16 cellular contexts compared by ENCODE assay signal in genomic region chr10:124713679-124714298, GRCh38. TPM values are rescaled to one million over a fixed set of nuclear protein-coding genes. Genes with fewer than 3 reads are reported as not detected.
DNase-seq lines count a peak whose midpoint lies in the region; ATAC-seq and TF ChIP-seq lines count a peak whose summit lies in the region.
"Had no signal": no experiment of that assay in that cellular context is flagged by ENCODE, and none has a peak within 500 bp of the region (broad histone marks: within the 10 kb centered on the region; RNA-seq: fewer than 3 reads in every experiment).

No MANE protein-coding gene starts in this region.

- no peak overlapping the region for H2AK5ac ChIP-seq in H9 (ENCODE audit: insufficient read length, low read length)

- H3K14ac ChIP-seq in H9 (ENCODE audit: insufficient read depth, low read length): no peak overlapping the region

- no peak overlapping the region; the same call in 1 of the 2 replicates for H3K4me3 ChIP-seq in WERI-Rb-1 (ENCODE audit: low read depth, low read length)
- no peak overlapping the region for H3K4me3 ChIP-seq in mesodermal cell (ENCODE audit: extremely low read depth, insufficient read depth, low read length, poor library complexity, severe bottlenecking)
- H3K4me3 ChIP-seq: A549, GM23248, tibial artery had no signal

- H3K23me2 ChIP-seq in H9 (ENCODE audit: insufficient read length, low read depth, low read length, poor library complexity, severe bottlenecking): no peaks in the 10 kb centered on the region

- CTCF ChIA-PET in activated CD8-positive, alpha-beta memory T cell treated with anti-CD3 and anti-CD28 coated beads, Interleukin-2, amount 10 ng/mL, durations not matched to agents 7 days and 5 days (lab: Charles Lee): interaction anchor here (0.7 to 3.0 kb wide), 9 partner anchors 9 to 249 kb away, joined by 3 to 10 read pairs (median 5); no protein-coding TSS in a partner anchor

- H3K18ac ChIP-seq in H9 (ENCODE audit: insufficient read length, low read depth, low read length): no peak overlapping the region

- H3K4me1 ChIP-seq in mesodermal cell (ENCODE audit: control insufficient read depth, insufficient read depth, low read length, poor library complexity, severe bottlenecking) (peaks cover 16% of the 10 kb centered on the region), H9 (ENCODE audit: insufficient read depth, low read length) (peaks cover 3% of the 10 kb centered on the region; the same call in 1 of the 2 replicates)

- 88 to 90% methylated on average over 6 to 7 of the region's 10 CpGs for WGBS in mesodermal cell (ENCODE audit: insufficient coverage in 2 of 2), 2 experiments
- WGBS in H9 (ENCODE audit: extremely low coverage, insufficient read length, low lambda C conversion rate): no CpG with 5 or more reads among the region's 10 CpGs

- H3T11ph ChIP-seq in H9 (ENCODE audit: low read length): no peak overlapping the region

- no peak for ATAC-seq in activated CD8-positive, alpha-beta memory T cell treated with anti-CD3 and anti-CD28 coated beads, Interleukin-2, amount 10 ng/mL, durations not matched to agents 7 days and 5 days
- ATAC-seq: A549 had no signal

- H3K4me3 Mint-ChIP-seq in activated CD8-positive, alpha-beta memory T cell treated with anti-CD3 and anti-CD28 coated beads, Interleukin-2, amount 10 ng/mL, durations not matched to agents 7 days and 5 days: no peak overlapping the region
- H3K4me3 Mint-ChIP-seq in H9: no peak overlapping the region
- H3K4me3 Mint-ChIP-seq: activated naive CD4-positive, alpha-beta T cell treated with anti-CD3 and anti-CD28 coated beads for 36 hours had no signal

- H3K9ac ChIP-seq in H9 (ENCODE audit: extremely low read depth, insufficient read length, low read length): no peak overlapping the region
- H3K9ac ChIP-seq: GM23248 had no signal

- H3K9me3 Mint-ChIP-seq in activated CD8-positive, alpha-beta memory T cell treated with anti-CD3 and anti-CD28 coated beads, Interleukin-2, amount 10 ng/mL, durations not matched to agents 7 days and 5 days (ENCODE audit: low read depth): no peaks in the 10 kb centered on the region
- no peaks in the 10 kb centered on the region for H3K9me3 Mint-ChIP-seq in H9
- H3K9me3 Mint-ChIP-seq: activated naive CD4-positive, alpha-beta T cell treated with anti-CD3 and anti-CD28 coated beads for 36 hours had no signal

- H3K36me3 Mint-ChIP-seq in activated CD8-positive, alpha-beta memory T cell treated with anti-CD3 and anti-CD28 coated beads, Interleukin-2, amount 10 ng/mL, durations not matched to agents 7 days and 5 days: peaks cover 19% of the 10 kb centered on the region
- no peaks in the 10 kb centered on the region for H3K36me3 Mint-ChIP-seq in H9 (ENCODE audit: insufficient read depth in 1 of 3, low read depth in 3 of 3)

- no peak overlapping the region for H2BK12ac ChIP-seq in H9 (ENCODE audit: insufficient read length, low read depth, low read length)

- no peak overlapping the region for H2BK120ac ChIP-seq in H9 (ENCODE audit: low read depth, low read length, poor library complexity, severe bottlenecking)

- H4K8ac ChIP-seq in H9 (replicated peaks; ENCODE audit: insufficient read length, low read depth, low read length): no peak overlapping the region

- TF ChIP-seq CTCF in WERI-Rb-1 (IDR thresholded peaks at IDR 0.05; ENCODE audit: low read depth, low read length): no peak
- TF ChIP-seq CTCF in H9 (conservative IDR thresholded peaks at IDR 0.05): no peak

- no peak overlapping the region for H4K91ac ChIP-seq in H9 (ENCODE audit: insufficient read length, low read depth, low read length)

- no peak overlapping the region for H2BK15ac ChIP-seq in H9 (ENCODE audit: low read depth, low read length)

- peaks cover 5% of the 10 kb centered on the region for H3K79me1 ChIP-seq in H9 (ENCODE audit: insufficient read depth, low read depth, low read length, poor library complexity, severe bottlenecking)

- H2AFZ ChIP-seq in H9 (ENCODE audit: low read length): no peak overlapping the region
- H2AFZ ChIP-seq: GM23248 had no signal

- H3K23ac ChIP-seq in H9 (ENCODE audit: insufficient read length, low read depth, low read length): no peak overlapping the region

- no peak overlapping the region for H4K5ac ChIP-seq in H9 (ENCODE audit: insufficient read length, low read depth, low read length)

- no peak for DNase-seq in activated CD8-positive, alpha-beta memory T cell treated with anti-CD3 and anti-CD28 coated beads, Interleukin-2, amount 10 ng/mL, durations not matched to agents 7 days and 5 days
- no peak for DNase-seq in activated CD8-positive, alpha-beta memory T cell treated with anti-CD3 and anti-CD28 coated beads for 24 hours
- DNase-seq in WERI-Rb-1 (peak; percentile 26), substantia nigra (lab: John Stamatoyannopoulos, UW) (no peak), H9 (no peak), COLO668 (lab: John Stamatoyannopoulos, UW; ENCODE audit: unreplicated experiment) (no peak), KG1 (lab: John Stamatoyannopoulos, UW) (no peak)
- DNase-seq: activated naive CD4-positive, alpha-beta T cell treated with anti-CD3 and anti-CD28 coated beads for 36 hours; brain microvascular endothelial cell; effector CD4-positive, alpha-beta T cell; GF-D8; GM23248; SHP77 treated with DMSO at 0.1 percent for 48 hours; tibial artery had no signal

- H3K27ac ChIP-seq in WERI-Rb-1: peak overlapping the region; percentile 67
- peak overlapping the region; percentile 16 for H3K27ac ChIP-seq in mesodermal cell (ENCODE audit: low read depth, low read length, severe bottlenecking)
- H3K27ac ChIP-seq in substantia nigra (ENCODE audit: low read depth, low read length, poor library complexity, severe bottlenecking): peak overlapping the region; percentile 80
- H3K27ac ChIP-seq in H9 (ENCODE audit: insufficient read length, low read depth, low read length): no peak overlapping the region
- H3K27ac ChIP-seq: A549, brain microvascular endothelial cell, GM23248, tibial artery had no signal

- no peak overlapping the region for H2BK5ac ChIP-seq in H9 (ENCODE audit: insufficient read length, low read length)

- no peak overlapping the region for H3K4me2 ChIP-seq in H9 (ENCODE audit: insufficient read depth, insufficient read length, low read length)
- H3K4me2 ChIP-seq: A549 had no signal

- no peaks in the 10 kb centered on the region for H3K36me3 ChIP-seq in WERI-Rb-1
- peaks cover 11% of the 10 kb centered on the region for H3K36me3 ChIP-seq in mesodermal cell (ENCODE audit: control insufficient read depth, insufficient read depth, low read length)
- H3K36me3 ChIP-seq: brain microvascular endothelial cell, tibial artery had no signal

- H3K4ac ChIP-seq in H9 (ENCODE audit: low read depth, low read length): no peak overlapping the region

- no peaks in the 10 kb centered on the region for H3K27me3 ChIP-seq in WERI-Rb-1 (ENCODE audit: insufficient read depth, low read depth, severe bottlenecking)
- no peaks in the 10 kb centered on the region for H3K27me3 ChIP-seq in H9 (ENCODE audit: insufficient read depth, low read length)
- H3K27me3 ChIP-seq: brain microvascular endothelial cell, tibial artery had no signal

- H3K4me1 Mint-ChIP-seq in activated CD8-positive, alpha-beta memory T cell treated with anti-CD3 and anti-CD28 coated beads, Interleukin-2, amount 10 ng/mL, durations not matched to agents 7 days and 5 days: peaks cover 85% of the 10 kb centered on the region
- peaks cover 17 to 18% of the 10 kb centered on the region in 2 experiments for H3K4me1 Mint-ChIP-seq in H9

- H4K20me1 ChIP-seq in H9 (ENCODE audit: control insufficient read depth, insufficient read depth, insufficient read length): no peaks in the 10 kb centered on the region

- H3K79me2 ChIP-seq in H9 (ENCODE audit: insufficient read depth, low read length): no peaks in the 10 kb centered on the region

- H3K9me3 ChIP-seq in WERI-Rb-1 (ENCODE audit: severe bottlenecking): no peaks in the 10 kb centered on the region
- no peaks in the 10 kb centered on the region for H3K9me3 ChIP-seq in mesodermal cell (ENCODE audit: control insufficient read depth, low read length)
- no peaks in the 10 kb centered on the region for H3K9me3 ChIP-seq in H9 (ENCODE audit: control insufficient read depth, low read depth, low read length)
- H3K9me3 ChIP-seq: A549, tibial artery had no signal

- H3K27me3 Mint-ChIP-seq in activated CD8-positive, alpha-beta memory T cell treated with anti-CD3 and anti-CD28 coated beads, Interleukin-2, amount 10 ng/mL, durations not matched to agents 7 days and 5 days: no peaks in the 10 kb centered on the region
- no peaks in the 10 kb centered on the region; the same call in 1 of the 2 replicates for H3K27me3 Mint-ChIP-seq in H9 (ENCODE audit: low read depth)

- peak overlapping the region; percentile 12 for H3K27ac Mint-ChIP-seq in activated CD8-positive, alpha-beta memory T cell treated with anti-CD3 and anti-CD28 coated beads, Interleukin-2, amount 10 ng/mL, durations not matched to agents 7 days and 5 days
- peak overlapping the region in 1 of 3 experiments; percentile 7; a peak in 1 of 7 replicates for H3K27ac Mint-ChIP-seq in H9
- H3K27ac Mint-ChIP-seq: activated naive CD4-positive, alpha-beta T cell treated with anti-CD3 and anti-CD28 coated beads for 36 hours had no signal

- H3K56ac ChIP-seq in H9 (ENCODE audit: insufficient read length, low read depth, low read length): no peak overlapping the region

- no peak overlapping the region for H2BK20ac ChIP-seq in H9 (ENCODE audit: low read depth, low read length, poor library complexity, severe bottlenecking)

RNA-seq across cellular contexts. Expression of gene FAM53B, which starts 30.4 kb away (rescaled TPM):
- 10 to 100 TPM; 33.5 to 45.5 TPM for total RNA-seq in activated CD8-positive, alpha-beta memory T cell treated with anti-CD3 and anti-CD28 coated beads, Interleukin-2, amount 10 ng/mL, durations not matched to agents 7 days and 5 days
- polyA plus RNA-seq in mesodermal cell (2013, experiment 1 of 2): 10.9 TPM
- 10.6 TPM for polyA plus RNA-seq in mesodermal cell (2013, experiment 2 of 2)
- total RNA-seq in H9 (2021): 10.6 and 11.5 TPM in 2 replicates
